ENCODE assay signal across 9 cellular contexts in genomic region chr9:92947268-92948031, GRCh38. TPM values are rescaled to one million over a fixed set of nuclear protein-coding genes. Genes with fewer than 3 reads are reported as not detected.
DNase-seq lines count a peak whose midpoint lies in the region; ATAC-seq and TF ChIP-seq lines count a peak whose summit lies in the region.
"Had no signal": no experiment of that assay in that cellular context is flagged by ENCODE, and none has a peak within 500 bp of the region (broad histone marks: within the 10 kb centered on the region; RNA-seq: fewer than 3 reads in every experiment).

TSS of gene FGD3 (plus strand) at chr9:92947523. CDS start at chr9:92976257, 28,734 bp downstream.

- POLR2A ChIA-PET in CD8-positive, alpha-beta T cell (lab: Charles Lee): interaction anchor here (0.6 kb wide), 1 partner anchor 76 kb away, joined by 3 read pairs; no protein-coding TSS in a partner anchor

- peaks cover 44% of the 10 kb centered on the region for H3K4me1 ChIP-seq in CD8-positive, alpha-beta T cell (ENCODE audit: insufficient read depth, low read length)

- DNase-seq in CD8-positive, alpha-beta T cell: peak in 5 of 7 experiments; percentile 42 to 76 (median 50)
- DNase-seq in NCI-H1930 (lab: John Stamatoyannopoulos, UW) (peak; percentile 33 to 36), epithelial cell of proximal tubule (ENCODE audit: low read depth) (no peak), naive B cell (no peak), ureter (ENCODE audit: low spot score) (peak; percentile 42)
- DNase-seq in activated CD4-positive, alpha-beta T cell treated with anti-CD3 and anti-CD28 coated beads, Interleukin-2, amount 50 U/mL, for 1 hour: peak; percentile 44

- peak within 1 kb of the TSS; percentile 73 for H3K4me3 ChIP-seq in CD8-positive, alpha-beta T cell (ENCODE audit: low read depth, low read length)
- peak within 1 kb of the TSS; percentile 61 for H3K4me3 ChIP-seq in epithelial cell of proximal tubule (ENCODE audit: low read depth, low read length)

- intact Hi-C loops in CD8-positive, alpha-beta T cell (cut with DNase I, micrococcal nuclease): no loop called here

- H3K36me3 ChIP-seq in CD8-positive, alpha-beta T cell (ENCODE audit: insufficient read depth, low read length): no peaks in the 10 kb centered on the region

- H3K27ac Mint-ChIP-seq in CD8-positive, alpha-beta T cell: peak within 1 kb of the TSS; percentile 89
- H3K27ac Mint-ChIP-seq in naive B cell: peak within 1 kb of the TSS in 3 of 6 donors; percentile 39 to 82 (median 50)

- H3K4me3 Mint-ChIP-seq in CD8-positive, alpha-beta T cell: peak within 1 kb of the TSS; percentile 96
- peak within 1 kb of the TSS; percentile 17 to 88 (median 78) for H3K4me3 Mint-ChIP-seq in naive B cell

- CTCF ChIA-PET in CD8-positive, alpha-beta T cell (lab: Charles Lee): interaction anchor here (1.2 to 2.2 kb wide), 2 partner anchors 10 to 71 kb away, joined by 3 to 8 read pairs; no protein-coding TSS in a partner anchor

- H3K36me3 Mint-ChIP-seq in CD8-positive, alpha-beta T cell: peaks cover 5% of the 10 kb centered on the region
- no peaks in the 10 kb centered on the region for H3K36me3 Mint-ChIP-seq in naive B cell

- peak within 1 kb of the TSS; percentile 55 for H3K27ac ChIP-seq in CD8-positive, alpha-beta T cell (ENCODE audit: low read depth, low read length)
- H3K27ac ChIP-seq: epithelial cell of prostate had no signal

- H3K9me3 ChIP-seq in CD8-positive, alpha-beta T cell (ENCODE audit: low read length): no peaks in the 10 kb centered on the region

- H3K27me3 ChIP-seq in CD8-positive, alpha-beta T cell (ENCODE audit: insufficient read depth, low read length): no peaks in the 10 kb centered on the region

- H3K9me3 Mint-ChIP-seq in CD8-positive, alpha-beta T cell: no peaks in the 10 kb centered on the region
- peaks cover 0 to 4% (median 0%) of the 10 kb centered on the region in 7 donors for H3K9me3 Mint-ChIP-seq in naive B cell

- H3K27me3 Mint-ChIP-seq in CD8-positive, alpha-beta T cell (ENCODE audit: low read depth): no peaks in the 10 kb centered on the region
- peaks cover 32 to 50% (median 42%) of the 10 kb centered on the region in 3 donors for H3K27me3 Mint-ChIP-seq in naive B cell

- no peak for TF ChIP-seq CTCF in CD8-positive, alpha-beta T cell (IDR thresholded peaks at IDR 0.05)
- no peak for TF ChIP-seq CTCF in epithelial cell of proximal tubule (conservative IDR thresholded peaks at IDR 0.05; ENCODE audit: low read depth, low read length)

- peaks cover 60% of the 10 kb centered on the region for H3K4me1 Mint-ChIP-seq in CD8-positive, alpha-beta T cell (ENCODE audit: low read depth)
- peaks cover 8 to 15% (median 12%) of the 10 kb centered on the region in 3 donors for H3K4me1 Mint-ChIP-seq in naive B cell

- peak; percentile 79 for ATAC-seq in CD8-positive, alpha-beta T cell
- peak; percentile 69 to 76 for ATAC-seq in naive B cell (ENCODE audit: low read depth in 2 of 2)
- no peak for ATAC-seq in GM19035 (IDR thresholded peaks at IDR 0.05; ENCODE audit: unreplicated experiment)
- no peak for ATAC-seq in HG02852 (IDR thresholded peaks at IDR 0.05; ENCODE audit: unreplicated experiment)

RNA-seq across cellular contexts. Expression of gene FGD3, which starts in this region (rescaled TPM):
- 10 to 100 TPM; 87.8 to 99.3 TPM for total RNA-seq in CD8-positive, alpha-beta T cell
- total RNA-seq in epithelial cell of proximal tubule (0.14 and 0.58 TPM in 2 replicates), ureter (55.4 TPM)
- 100 to 1,000 TPM in 1 of 6 donors, 10 to 100 TPM in 5; 37.0 to 115 (median 65.8) TPM for polyA plus RNA-seq in naive B cell (ENCODE audit: low read depth in 6 of 6)

Comparison
In these comparisons a context has a peak if more than half of its experiments do, and no peak if none do; other contexts are left out.
1. RNA of gene FGD3 (total RNA-seq): 87.8 to 99.3 TPM in CD8-positive, alpha-beta T cell and 55.4 TPM in ureter (single experiment); 0.14 to 0.58 TPM in epithelial cell of proximal tubule; every median in the first group is over 10 times any median in the second.
2. ATAC-seq: peak in CD8-positive, alpha-beta T cell (single experiment) and naive B cell (2 of 2); none in GM19035 (single experiment) and HG02852 (single experiment).
3. DNase-seq: peak in CD8-positive, alpha-beta T cell (5 of 7), NCI-H1930 (2 of 2), activated CD4-positive, alpha-beta T cell treated with anti-CD3 and anti-CD28 coated beads, Interleukin-2, amount 50 U/mL, for 1 hour (single experiment) and ureter (single experiment); none in epithelial cell of proximal tubule (single experiment) and naive B cell (single experiment).